Comparison of ENCODE assay signal across 22 cellular contexts in genomic region chr1:118297521-118297920, GRCh38.
"Had no signal": no experiment of that assay in that cellular context is flagged by ENCODE, and none has a peak within 500 bp of the region (broad histone marks: within the 10 kb centered on the region; RNA-seq: fewer than 3 reads in every experiment).

No MANE protein-coding gene starts in this region.

- FAIRE-seq: HTR-8/SVneo, RCC 7860 had no signal

- ATAC-seq: SK-N-SH treated with all-trans-retinoic acid at 6 μM for 48 hours had no signal

- DNase-seq: Kasumi-1, MM.1S, NCI-H1092 treated with DMSO at 0.1 percent for 48 hours, NCI-H1436, NCI-H187, NCI-H2029, NCI-H2081 treated with DMSO at 0.1 percent for 48 hours, NCI-H2171, NCI-H226, NCI-H446, NCI-H510A, NCI-H524 treated with DMSO at 0.1 percent for 48 hours, NCI-H69, NCI-H774, Right ventricle myocardium superior, RPMI8226, SIG-M5, SW 1271 had no signal

- H3K27ac ChIP-seq: KMS-11 had no signal

- H3K4me2 ChIP-seq: KMS-11 had no signal

- H3K9ac ChIP-seq: KMS-11 had no signal
